In the genomic region with DNA sequence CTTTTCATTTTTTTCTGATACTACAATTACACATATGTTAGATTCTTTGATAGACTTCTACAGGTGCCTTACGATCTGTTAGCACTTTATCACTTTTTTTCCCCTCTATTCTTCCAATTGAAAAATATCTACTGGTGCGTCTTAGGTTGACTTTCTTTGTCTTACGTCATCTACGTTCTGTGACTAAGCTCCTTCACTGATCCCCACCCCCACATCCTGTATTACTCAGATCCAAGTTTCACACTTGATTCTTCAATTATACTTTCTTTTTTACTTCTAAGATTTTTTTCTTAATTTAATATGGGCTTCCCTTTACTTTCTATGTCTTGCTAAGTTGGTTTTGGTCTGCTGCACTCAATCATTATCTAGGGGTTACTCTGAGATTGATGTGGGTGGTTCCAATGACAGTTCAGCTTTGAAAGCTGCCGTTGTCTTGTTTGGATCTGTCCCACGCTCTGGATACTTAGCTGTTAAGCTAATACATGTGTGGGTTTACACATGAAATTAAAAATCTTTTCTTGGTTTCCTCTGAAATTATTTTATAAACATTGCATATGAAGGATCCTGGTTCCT, we compare ENCODE assay signal across 23 cellular contexts.
A peak's percentile ranks its signal among the peaks of the same experiment; 100 is the strongest.
DNase-seq lines count a peak whose midpoint lies in the region; ATAC-seq, FAIRE-seq and TF ChIP-seq lines count a peak whose summit lies in the region.
"Had no signal": no experiment of that assay in that cellular context is flagged by ENCODE, and none has a peak within 500 bp of the region (broad histone marks: within the 10 kb centered on the region; RNA-seq: fewer than 3 reads in every experiment).

No MANE protein-coding gene starts in this region.

- H3K36me3 Mint-ChIP-seq in activated CD8-positive, alpha-beta T cell treated with anti-CD3 and anti-CD28 coated beads for 36 hours (ENCODE audit: low read depth), result no peaks in the 10 kb centered on the region
- H3K36me3 Mint-ChIP-seq in activated CD8-positive, alpha-beta T cell treated with anti-CD3 and anti-CD28 coated beads, Interleukin-2, amount 10 ng/mL, durations not matched to agents 7 days and 5 days (ENCODE audit: low read depth), result no peaks in the 10 kb centered on the region
- H3K36me3 Mint-ChIP-seq: CD8-positive, alpha-beta T cell had no signal

- no peak for FAIRE-seq in urothelium cell line (lab: Jason Lieb, UNC)
- FAIRE-seq: A204.1, GM12891, islet of Langerhans had no signal

- H3K79me2 ChIP-seq in OCI-LY3 (ENCODE audit: low read length), result no peaks in the 10 kb centered on the region

- CTCF ChIA-PET in activated CD8-positive, alpha-beta T cell treated with anti-CD3 and anti-CD28 coated beads for 36 hours (lab: Charles Lee), result no interaction called here
- CTCF ChIA-PET in activated CD8-positive, alpha-beta T cell treated with anti-CD3 and anti-CD28 coated beads, Interleukin-2, amount 10 ng/mL, durations not matched to agents 7 days and 5 days (lab: Charles Lee), result no interaction called here

- H3K27ac Mint-ChIP-seq in activated CD8-positive, alpha-beta T cell treated with anti-CD3 and anti-CD28 coated beads for 36 hours, result no peak overlapping the region
- H3K27ac Mint-ChIP-seq in activated CD8-positive, alpha-beta T cell treated with anti-CD3 and anti-CD28 coated beads, Interleukin-2, amount 10 ng/mL, durations not matched to agents 7 days and 5 days, result no peak overlapping the region
- H3K27ac Mint-ChIP-seq: CD8-positive, alpha-beta T cell had no signal

- POLR2A ChIA-PET in activated CD8-positive, alpha-beta T cell treated with anti-CD3 and anti-CD28 coated beads for 36 hours (lab: Charles Lee), result no interaction called here
- POLR2A ChIA-PET in activated CD8-positive, alpha-beta T cell treated with anti-CD3 and anti-CD28 coated beads, Interleukin-2, amount 10 ng/mL, durations not matched to agents 7 days and 5 days (lab: Charles Lee), result no interaction called here

- H2AFZ ChIP-seq in OCI-LY3 (ENCODE audit: low read depth, low read length), result no peak overlapping the region

- no peak for ATAC-seq in activated CD8-positive, alpha-beta T cell treated with anti-CD3 and anti-CD28 coated beads for 36 hours
- no peak for ATAC-seq in activated CD8-positive, alpha-beta T cell treated with anti-CD3 and anti-CD28 coated beads, Interleukin-2, amount 10 ng/mL, durations not matched to agents 7 days and 5 days
- no peak for ATAC-seq in GM21515 (IDR thresholded peaks at IDR 0.05; ENCODE audit: unreplicated experiment)
- ATAC-seq: CD8-positive, alpha-beta T cell had no signal

- H3K4me1 Mint-ChIP-seq in activated CD8-positive, alpha-beta T cell treated with anti-CD3 and anti-CD28 coated beads for 36 hours (ENCODE audit: low read depth), result no peaks in the 10 kb centered on the region
- no peaks in the 10 kb centered on the region for H3K4me1 Mint-ChIP-seq in activated CD8-positive, alpha-beta T cell treated with anti-CD3 and anti-CD28 coated beads, Interleukin-2, amount 10 ng/mL, durations not matched to agents 7 days and 5 days (ENCODE audit: low read depth)

- H3K9ac ChIP-seq in OCI-LY3 (ENCODE audit: low read length), result no peak overlapping the region

- intact Hi-C loops in activated CD8-positive, alpha-beta T cell treated with anti-CD3 and anti-CD28 coated beads for 36 hours (cut with micrococcal nuclease), result no loop called here

- H3K4me1 ChIP-seq in OCI-LY3 (ENCODE audit: low read length), result peaks cover 7% of the 10 kb centered on the region
- H3K4me1 ChIP-seq: thyroid gland had no signal

- H3K27me3 ChIP-seq in OCI-LY3 (ENCODE audit: low read depth, low read length), result no peaks in the 10 kb centered on the region
- H3K27me3 ChIP-seq: thyroid gland had no signal

- peak; percentile 1 for DNase-seq in activated CD8-positive, alpha-beta T cell treated with anti-CD3 and anti-CD28 coated beads for 36 hours
- DNase-seq in activated CD8-positive, alpha-beta T cell treated with anti-CD3 and anti-CD28 coated beads, Interleukin-2, amount 10 ng/mL, durations not matched to agents 7 days and 5 days, result no peak
- peak; percentile 11 to 13 for DNase-seq in cardiac fibroblast (ENCODE audit: low read depth in 2 of 2)
- peak; percentile 14 for DNase-seq in urothelium cell line (ENCODE audit: low spot score)
- DNase-seq in NCI-H1417 (lab: John Stamatoyannopoulos, UW), result no peak
- no peak for DNase-seq in mesenteric fat pad (ENCODE audit: low spot score)
- DNase-seq: activated gamma-delta T cell; anterior cingulate cortex; CD8-positive, alpha-beta T cell; cortex of kidney; EL; KBM-7; NCI-H1436 treated with DMSO at 0.1 percent for 48 hours; NCI-H510A treated with DMSO at 0.1 percent for 48 hours; occipital lobe; thyroid gland; WERI-Rb-1 had no signal

- peak overlapping the region; percentile 13 for H3K4me2 ChIP-seq in OCI-LY3 (ENCODE audit: low read length)

- H3K36me3 ChIP-seq in OCI-LY3 (replicated peaks; ENCODE audit: low read depth, low read length), result peaks cover 2% of the 10 kb centered on the region
- H3K36me3 ChIP-seq: thyroid gland, WERI-Rb-1 had no signal

- no peak for TF ChIP-seq CTCF in activated CD8-positive, alpha-beta T cell treated with anti-CD3 and anti-CD28 coated beads for 36 hours (IDR thresholded peaks at IDR 0.05)
- no peak for TF ChIP-seq CTCF in OCI-LY3 (IDR thresholded peaks at IDR 0.05; ENCODE audit: low read depth, low read length)
- no peak for TF ChIP-seq CTCF in cardiac fibroblast (IDR thresholded peaks at IDR 0.05; ENCODE audit: low read depth, low read length)

- no peaks in the 10 kb centered on the region for H3K9me3 ChIP-seq in OCI-LY3 (ENCODE audit: insufficient read depth, low read length)
- H3K9me3 ChIP-seq: thyroid gland had no signal

- no peaks in the 10 kb centered on the region for H4K20me1 ChIP-seq in OCI-LY3 (ENCODE audit: insufficient read depth, low read length)

- H3K4me3 ChIP-seq in OCI-LY3 (ENCODE audit: low read length) (peak overlapping the region; percentile 17), cardiac fibroblast (replicated peaks in 1 of 2; ENCODE audit: low read depth in 2 of 2, low read length in 2 of 2) (no peak overlapping the region)
- H3K4me3 ChIP-seq: skin epidermis, thyroid gland had no signal

- H3K4me3 Mint-ChIP-seq in activated CD8-positive, alpha-beta T cell treated with anti-CD3 and anti-CD28 coated beads for 36 hours, result no peak overlapping the region
- H3K4me3 Mint-ChIP-seq in activated CD8-positive, alpha-beta T cell treated with anti-CD3 and anti-CD28 coated beads, Interleukin-2, amount 10 ng/mL, durations not matched to agents 7 days and 5 days, result no peak overlapping the region
- H3K4me3 Mint-ChIP-seq: CD8-positive, alpha-beta T cell had no signal

- H3K9me3 Mint-ChIP-seq in activated CD8-positive, alpha-beta T cell treated with anti-CD3 and anti-CD28 coated beads for 36 hours, result peaks cover 2% of the 10 kb centered on the region
- peaks cover 5% of the 10 kb centered on the region for H3K9me3 Mint-ChIP-seq in activated CD8-positive, alpha-beta T cell treated with anti-CD3 and anti-CD28 coated beads, Interleukin-2, amount 10 ng/mL, durations not matched to agents 7 days and 5 days (ENCODE audit: insufficient read depth)

- H3K27me3 Mint-ChIP-seq in activated CD8-positive, alpha-beta T cell treated with anti-CD3 and anti-CD28 coated beads for 36 hours, result no peaks in the 10 kb centered on the region
- H3K27me3 Mint-ChIP-seq in activated CD8-positive, alpha-beta T cell treated with anti-CD3 and anti-CD28 coated beads, Interleukin-2, amount 10 ng/mL, durations not matched to agents 7 days and 5 days (ENCODE audit: low read depth), result no peaks in the 10 kb centered on the region

- H3K27ac ChIP-seq in OCI-LY3 (ENCODE audit: low read length), result no peak overlapping the region
- H3K27ac ChIP-seq: skin epidermis, thyroid gland, WERI-Rb-1 had no signal

Comparison
In these comparisons a context has a peak if more than half of its experiments do, and no peak if none do; other contexts are left out.
1. DNase-seq: peak in activated CD8-positive, alpha-beta T cell treated with anti-CD3 and anti-CD28 coated beads for 36 hours (single experiment), cardiac fibroblast (2 of 2) and urothelium cell line (single experiment); none in activated CD8-positive, alpha-beta T cell treated with anti-CD3 and anti-CD28 coated beads, Interleukin-2, amount 10 ng/mL, durations not matched to agents 7 days and 5 days (single experiment), NCI-H1417 (0 of 3) and mesenteric fat pad (single experiment).